In the genomic region with DNA sequence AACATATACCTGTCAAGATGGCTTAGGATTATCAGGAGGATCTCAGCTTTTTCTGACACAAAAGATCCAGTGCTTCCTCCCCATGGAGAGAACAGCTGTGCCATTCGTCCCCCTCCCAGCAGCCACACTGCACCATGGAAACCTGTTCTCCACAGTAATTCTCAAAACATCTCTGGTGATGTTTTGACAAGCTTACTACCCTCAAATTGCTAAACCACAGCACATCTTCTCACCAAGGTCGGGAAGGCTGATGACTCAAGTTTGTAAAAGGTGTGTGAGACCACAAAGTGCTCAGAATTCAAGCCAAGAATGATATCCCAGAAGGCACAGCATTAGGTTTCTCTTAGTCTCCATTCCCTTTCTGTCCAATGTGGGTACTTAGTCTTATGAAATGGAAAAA, we compare ENCODE assay signal across 9 cellular contexts. TPM values are rescaled to one million over a fixed set of nuclear protein-coding genes. Genes with fewer than 3 reads are reported as not detected.
DNase-seq lines count a peak whose midpoint lies in the region; ATAC-seq and TF ChIP-seq lines count a peak whose summit lies in the region.
"Had no signal": no experiment of that assay in that cellular context is flagged by ENCODE, and none has a peak within 500 bp of the region (broad histone marks: within the 10 kb centered on the region; RNA-seq: fewer than 3 reads in every experiment).

No MANE protein-coding gene starts in this region.

- DNase-seq in activated CD4-positive, alpha-beta T cell treated with anti-CD3 and anti-CD28 coated beads for 48 hours, result peak; percentile 52
- DNase-seq in activated CD4-positive, alpha-beta T cell treated with anti-CD3 and anti-CD28 coated beads for 4 hours, result no peak
- peak; percentile 61 for DNase-seq in activated CD4-positive, alpha-beta memory T cell treated with anti-CD3 and anti-CD28 coated beads for 36 hours
- DNase-seq in stimulated activated CD4-positive, alpha-beta T cell treated with anti-CD3 and anti-CD28 coated beads, Interleukin-1b, Interleukin-23, amount 100 ng/mL, for 48 hours, result peak; percentile 59
- no peak for DNase-seq in NCI-H345 treated with DMSO at 0.1 percent for 48 hours (lab: John Stamatoyannopoulos, UW; ENCODE audit: unreplicated experiment)
- DNase-seq in NOMO-1 treated with dmso at 0.1 percent for 144 hours (lab: John Stamatoyannopoulos, UW; ENCODE audit: unreplicated experiment), result no peak
- DNase-seq in lower leg skin (ENCODE audit: low spot score in 2 of 2), result no peak
- DNase-seq: heart right ventricle had no signal

- no peak overlapping the region for H3K4me3 Mint-ChIP-seq in activated CD4-positive, alpha-beta memory T cell treated with anti-CD3 and anti-CD28 coated beads for 36 hours

- no peak for TF ChIP-seq POLR2A in lower leg skin (IDR thresholded peaks at IDR 0.05)

- no peak for TF ChIP-seq CTCF in lower leg skin (IDR thresholded peaks at IDR 0.05)

- H3K9me3 Mint-ChIP-seq in activated CD4-positive, alpha-beta memory T cell treated with anti-CD3 and anti-CD28 coated beads for 36 hours, result no peaks in the 10 kb centered on the region

- peaks cover 28% of the 10 kb centered on the region for H3K27me3 Mint-ChIP-seq in activated CD4-positive, alpha-beta memory T cell treated with anti-CD3 and anti-CD28 coated beads for 36 hours

- POLR2A ChIA-PET in activated CD4-positive, alpha-beta memory T cell treated with anti-CD3 and anti-CD28 coated beads for 36 hours (lab: Charles Lee), result interaction anchor here (0.9 to 1.0 kb wide), 2 partner anchors 9 to 352 kb away, joined by 3 read pairs; no protein-coding TSS in a partner anchor

- peaks cover 29% of the 10 kb centered on the region for H3K4me1 Mint-ChIP-seq in activated CD4-positive, alpha-beta memory T cell treated with anti-CD3 and anti-CD28 coated beads for 36 hours (ENCODE audit: low read depth)

- peak overlapping the region; percentile 68 for H3K27ac Mint-ChIP-seq in activated CD4-positive, alpha-beta memory T cell treated with anti-CD3 and anti-CD28 coated beads for 36 hours

- H3K4me3 ChIP-seq in lower leg skin (ENCODE audit: low read depth, poor library complexity, severe bottlenecking), result no peak overlapping the region
- H3K4me3 ChIP-seq: heart right ventricle had no signal

- 54% methylated on average over 2 of the region's 2 CpGs for WGBS in lower leg skin, 2 donors

- no peaks in the 10 kb centered on the region for H3K36me3 Mint-ChIP-seq in activated CD4-positive, alpha-beta memory T cell treated with anti-CD3 and anti-CD28 coated beads for 36 hours

- CTCF ChIA-PET in activated CD4-positive, alpha-beta memory T cell treated with anti-CD3 and anti-CD28 coated beads for 36 hours (lab: Charles Lee), result interaction anchor here (1.4 kb wide), 1 partner anchor 148 kb away, joined by 3 read pairs; no protein-coding TSS in a partner anchor

- peak; percentile 73 for ATAC-seq in HG02973 (IDR thresholded peaks at IDR 0.05; ENCODE audit: unreplicated experiment)
- ATAC-seq: heart right ventricle had no signal

- intact Hi-C loops in activated CD4-positive, alpha-beta memory T cell treated with anti-CD3 and anti-CD28 coated beads for 36 hours (cut with micrococcal nuclease), result loop anchor here (1.0 to 2.0 kb wide), 3 partner anchors 160 to 242 kb away; no protein-coding TSS in a partner anchor
- intact Hi-C loops in lower leg skin (cut with DNase I; ENCODE audit: low total_unique reads), result no loop called here

RNA-seq across cellular contexts. Expression of gene RAB38, which starts 3.9 kb away (rescaled TPM):
- total RNA-seq in activated CD4-positive, alpha-beta memory T cell treated with anti-CD3 and anti-CD28 coated beads for 36 hours, result under 1 TPM; 0.76 to 0.97 TPM
- 10 to 100 TPM; 26.9 to 87.3 (median 69.6) TPM for total RNA-seq in lower leg skin

Comparison
In these comparisons a context has a peak if more than half of its experiments do, and no peak if none do; other contexts are left out.
1. DNase-seq: peak in activated CD4-positive, alpha-beta T cell treated with anti-CD3 and anti-CD28 coated beads for 48 hours (single experiment), activated CD4-positive, alpha-beta memory T cell treated with anti-CD3 and anti-CD28 coated beads for 36 hours (single experiment) and stimulated activated CD4-positive, alpha-beta T cell treated with anti-CD3 and anti-CD28 coated beads, Interleukin-1b, Interleukin-23, amount 100 ng/mL, for 48 hours (single experiment); none in activated CD4-positive, alpha-beta T cell treated with anti-CD3 and anti-CD28 coated beads for 4 hours (0 of 2), NCI-H345 treated with DMSO at 0.1 percent for 48 hours (single experiment), NOMO-1 treated with dmso at 0.1 percent for 144 hours (single experiment) and lower leg skin (0 of 2).
2. RNA of gene RAB38, which starts 3.9 kb away (total RNA-seq): 26.9 to 87.3 TPM in lower leg skin; 0.76 to 0.97 TPM in activated CD4-positive, alpha-beta memory T cell treated with anti-CD3 and anti-CD28 coated beads for 36 hours; every median in the first group is over 10 times any median in the second.